ENCODE assay signal across 8 cellular contexts in the genomic region with DNA sequence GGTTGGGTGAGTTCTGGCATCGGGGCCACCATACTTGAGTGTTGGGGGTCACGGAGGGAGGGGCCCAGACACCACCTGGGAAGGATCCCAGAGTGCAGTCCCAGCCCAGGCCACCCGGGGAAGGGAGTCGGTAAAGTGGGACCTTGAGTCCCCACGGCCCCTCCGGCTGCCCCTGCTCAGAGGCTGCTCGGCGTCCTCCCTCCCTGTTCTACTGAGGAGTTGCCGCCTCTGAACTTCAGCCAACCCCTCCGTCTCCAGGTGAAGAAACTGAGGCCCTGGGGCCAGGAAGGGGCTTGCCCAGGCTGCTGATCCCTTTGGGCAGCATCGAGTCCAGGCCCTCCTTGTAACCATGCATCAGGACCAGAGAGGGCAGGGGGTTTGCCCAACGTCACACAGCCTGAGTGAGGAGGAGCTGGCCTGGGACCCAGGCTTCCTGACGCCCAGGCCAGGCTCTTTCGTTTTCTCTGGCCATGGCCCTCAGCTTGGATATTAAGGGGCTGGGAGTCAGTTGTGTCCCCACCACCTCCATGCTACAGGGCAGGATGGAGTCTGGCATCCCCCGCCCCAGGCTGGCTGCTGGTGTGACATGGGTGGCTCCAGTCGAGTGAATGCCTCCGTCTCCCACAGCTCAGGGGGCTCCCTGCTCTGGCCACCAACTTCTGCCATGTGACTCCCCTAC. TPM values are rescaled to one million over a fixed set of nuclear protein-coding genes. Genes with fewer than 3 reads are reported as not detected.
DNase-seq lines count a peak whose midpoint lies in the region; ATAC-seq and TF ChIP-seq lines count a peak whose summit lies in the region.

No MANE protein-coding gene starts in this region.

- WGBS in testis, 2 donors = 61 to 67% methylated on average over 4 to 17 of the region's 17 CpGs

- H3K9me3 ChIP-seq in testis = no peaks in the 10 kb centered on the region

- H3K27me3 ChIP-seq in layer of hippocampus (ENCODE audit: control insufficient read depth, insufficient read depth, low read length) (peaks cover 2% of the 10 kb centered on the region), testis (no peaks in the 10 kb centered on the region)

- H3K36me3 ChIP-seq in testis (ENCODE audit: low read depth, missing control alignments) = no peaks in the 10 kb centered on the region

- ATAC-seq in GM18519 (IDR thresholded peaks at IDR 0.05; ENCODE audit: low FRiP score, unreplicated experiment) = no peak

- peak overlapping the region; percentile 73 for H3K27ac ChIP-seq in layer of hippocampus (ENCODE audit: low read depth, low read length)
- peak overlapping the region; percentile 45 to 48 for H3K27ac ChIP-seq in testis

- TF ChIP-seq CTCF in testis (IDR thresholded peaks at IDR 0.05) = no peak

- H3K4me1 ChIP-seq in testis = no peaks in the 10 kb centered on the region

- peak; percentile 26 for DNase-seq in NK-92 treated with Interleukin-12 subunit alpha and Interleukin-12 subunit beta, amount 100 ng/mL, for 24 hours (lab: John Stamatoyannopoulos, UW)
- no peak for DNase-seq in NK-92 (lab: John Stamatoyannopoulos, UW; ENCODE audit: unreplicated experiment)
- peak; percentile 52 to 56 for DNase-seq in activated T-cell treated with anti-CD3 and anti-CD28 coated beads, Interleukin-2, amount 50 U/mL, for 48 hours
- no peak for DNase-seq in testis
- DNase-seq in DMS153 treated with DMSO at 0.1 percent for 48 hours (lab: John Stamatoyannopoulos, UW; ENCODE audit: unreplicated experiment) = no peak
- DNase-seq in 8988T = no peak

- no peak for TF ChIP-seq POLR2A in testis (IDR thresholded peaks at IDR 0.05)

- H3K4me3 ChIP-seq in testis = peak overlapping the region; percentile 19 to 38

- intact Hi-C loops in testis (cut with DNase I; ENCODE audit: low total_unique reads) = no loop called here

RNA-seq across cellular contexts. Expression of a gene that starts 1.3 kb away (rescaled TPM):
- total RNA-seq in testis = 10 to 100 TPM in 1 of 2 donors, 1 to 10 TPM in 1; 9.7 to 14.1 TPM
- 7.2 TPM for polyA plus RNA-seq in testis (ENCODE audit: insufficient read depth, low read depth, low replicate concordance)

Comparison
In these comparisons a context has a peak if more than half of its experiments do, and no peak if none do; other contexts are left out.
1. DNase-seq: peak in NK-92 treated with Interleukin-12 subunit alpha and Interleukin-12 subunit beta, amount 100 ng/mL, for 24 hours (single experiment) and activated T-cell treated with anti-CD3 and anti-CD28 coated beads, Interleukin-2, amount 50 U/mL, for 48 hours (2 of 2); none in NK-92 (single experiment), testis (single experiment), DMS153 treated with DMSO at 0.1 percent for 48 hours (single experiment) and 8988T (single experiment).